12 cellular contexts compared by ENCODE assay signal in genomic region chr12:47896633-47897032, GRCh38. TPM values are rescaled to one million over a fixed set of nuclear protein-coding genes. Genes with fewer than 3 reads are reported as not detected.
DNase-seq lines count a peak whose midpoint lies in the region; FAIRE-seq and TF ChIP-seq lines count a peak whose summit lies in the region.
"Had no signal": no experiment of that assay in that cellular context is flagged by ENCODE, and none has a peak within 500 bp of the region (broad histone marks: within the 10 kb centered on the region; RNA-seq: fewer than 3 reads in every experiment).

No MANE protein-coding gene starts in this region.

- peaks cover 18% of the 10 kb centered on the region for H3K36me3 Mint-ChIP-seq in MCF 10A (ENCODE audit: insufficient read depth, unreplicated experiment)

- no peaks in the 10 kb centered on the region for H3K9me3 Mint-ChIP-seq in MCF 10A (ENCODE audit: unreplicated experiment)

- peak; percentile 26 for DNase-seq in NCI-H2029 (lab: John Stamatoyannopoulos, UW)
- no peak for DNase-seq in NCI-H2029 treated with DMSO at 0.1 percent for 48 hours (lab: John Stamatoyannopoulos, UW)
- DNase-seq in NCI-H1048 (lab: John Stamatoyannopoulos, UW): peak; percentile 13
- peak; percentile 97 for DNase-seq in MCF 10A (ENCODE audit: unreplicated experiment)
- no peak for DNase-seq in NCI-H526 treated with DMSO at 0.1 percent for 48 hours (lab: John Stamatoyannopoulos, UW)
- no peak for DNase-seq in GM20000 (ENCODE audit: low spot score)
- no peak for DNase-seq in GM19239 (ENCODE audit: insufficient read length, low spot score)
- DNase-seq: amygdala; effector CD4-positive, alpha-beta T cell; stimulated activated CD4-positive, alpha-beta T cell treated with anti-CD3 and anti-CD28 coated beads, Interleukin-12 subunit alpha, Interleukin-12 subunit beta, amount 100 ng/mL, for 4 hours had no signal

- H3K4me1 Mint-ChIP-seq in MCF 10A (ENCODE audit: insufficient read depth, unreplicated experiment): peaks cover 44% of the 10 kb centered on the region

- H3K27ac ChIP-seq in neutrophil: peak overlapping the region; percentile 65
- H3K27ac ChIP-seq: upper lobe of left lung had no signal

- no peaks in the 10 kb centered on the region for H3K27me3 ChIP-seq in neutrophil
- H3K27me3 ChIP-seq: upper lobe of left lung had no signal

- FAIRE-seq in GM19239 (lab: Jason Lieb, UNC): no peak

- CTCF ChIA-PET in MCF 10A (lab: Yijun Ruan, JAX): interaction anchor here (1.0 to 6.4 kb wide), 4 partner anchors 9 to 59 kb away, joined by 4 to 50 read pairs (median 9); partner anchors contain the start of gene VDR

- BruUV-seq in MCF 10A (replicated peaks; lab: Mats Ljungman, UMichigan): no TSS peak

- H3K4me3 ChIP-seq in neutrophil (ENCODE audit: low read depth in 1 of 2, low read length in 1 of 2): peak overlapping the region in 1 of 2 experiments; percentile 16
- H3K4me3 ChIP-seq: upper lobe of left lung had no signal

- intact Hi-C loops in MCF 10A (cut with micrococcal nuclease): no loop called here

- peak overlapping the region; percentile 52 for H3K4me3 Mint-ChIP-seq in MCF 10A (ENCODE audit: unreplicated experiment)

- POLR2A ChIA-PET in MCF 10A (lab: Yijun Ruan, JAX): interaction anchor here (0.9 to 1.8 kb wide), 6 partner anchors 15 to 77 kb away, joined by 3 to 7 read pairs (median 4); partner anchors contain the start of genes HDAC7 and TMEM106C

- no peaks in the 10 kb centered on the region for H3K27me3 Mint-ChIP-seq in MCF 10A (ENCODE audit: insufficient read depth, unreplicated experiment)

- H3K36me3 ChIP-seq in neutrophil: peaks cover 40% of the 10 kb centered on the region
- H3K36me3 ChIP-seq: upper lobe of left lung had no signal

- H3K27ac Mint-ChIP-seq in MCF 10A (ENCODE audit: low read depth, unreplicated experiment): peak overlapping the region; percentile 70

- TF ChIP-seq CTCF in MCF 10A (IDR thresholded peaks at IDR 0.05; ENCODE audit: unreplicated experiment): no peak
- TF ChIP-seq CTCF in neutrophil (IDR thresholded peaks at IDR 0.05): no peak
- TF ChIP-seq CTCF in GM20000 (IDR thresholded peaks at IDR 0.05; ENCODE audit: extremely low read depth, missing control alignments): no peak

- H3K9me3 ChIP-seq in neutrophil: no peaks in the 10 kb centered on the region
- H3K9me3 ChIP-seq: upper lobe of left lung had no signal

- peaks cover 43% of the 10 kb centered on the region in 2 experiments for H3K4me1 ChIP-seq in neutrophil (ENCODE audit: control insufficient read depth in 1 of 2, insufficient read depth in 1 of 2, low read depth in 1 of 2, low read length in 1 of 2)

RNA-seq across cellular contexts. Expression of gene VDR, which starts 8.2 kb away (rescaled TPM):
- total RNA-seq in MCF 10A (2022): 22.3 and 23.4 TPM in 2 replicates

Comparison
In these comparisons a context has a peak if more than half of its experiments do, and no peak if none do; other contexts are left out.
1. DNase-seq: peak in NCI-H2029 (single experiment), NCI-H1048 (single experiment) and MCF 10A (single experiment); none in NCI-H2029 treated with DMSO at 0.1 percent for 48 hours (single experiment), NCI-H526 treated with DMSO at 0.1 percent for 48 hours (single experiment), GM20000 (single experiment) and GM19239 (single experiment).